ENCODE assay signal across 1 cellular context in the genomic region with DNA sequence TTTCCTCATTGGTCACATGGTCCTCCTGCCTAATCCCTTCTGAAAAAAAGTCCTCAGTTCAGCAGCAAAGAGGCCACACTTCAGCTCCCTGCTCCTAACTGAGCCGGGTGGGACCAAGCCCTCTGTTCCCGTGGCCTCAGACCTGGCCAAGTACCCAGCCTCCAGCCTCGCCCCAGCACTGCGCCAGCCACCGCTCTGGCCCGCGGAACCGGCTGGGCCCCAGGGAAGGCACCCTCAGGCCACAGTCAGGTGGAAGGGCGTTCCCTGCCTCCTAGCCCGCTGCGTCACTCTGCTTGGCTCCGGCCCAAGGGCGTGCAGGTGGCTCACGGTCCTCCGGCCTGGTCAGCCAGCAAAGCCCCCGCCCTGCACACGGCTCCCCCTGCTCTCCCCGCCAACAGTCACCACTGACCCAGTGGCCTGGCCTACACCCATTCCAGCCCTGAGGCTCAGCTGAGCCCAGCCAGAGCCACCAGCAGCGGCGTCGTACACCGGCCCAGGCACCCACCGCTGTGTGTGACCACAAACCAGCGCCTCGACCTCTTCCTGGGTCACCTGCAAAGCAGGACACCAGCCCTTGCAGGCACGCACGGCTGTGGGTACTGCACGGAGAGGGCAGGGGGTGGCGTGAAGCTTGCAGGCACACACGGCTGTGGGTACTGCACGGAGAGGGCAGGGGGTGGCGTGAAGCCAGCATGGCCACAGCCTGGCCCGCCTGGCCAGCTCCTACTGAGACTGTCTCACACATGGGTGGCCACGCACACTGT.
TF ChIP-seq lines count a peak whose summit lies in the region.

No MANE protein-coding gene starts in this region.

TF ChIP-seq in HCT116, 20 proteins besides CTCF, POLR2A, EP300 and RAD21:
- TF ChIP-seq FOSL1 (IDR thresholded peaks at IDR 0.05; ENCODE audit: low read depth) (no peak), CEBPB (IDR thresholded peaks at IDR 0.05; ENCODE audit: low read depth) (no peak), YY1 (IDR thresholded peaks at IDR 0.05; ENCODE audit: extremely low read depth, insufficient replicate concordance, low read depth, low read length) (no peak), POLR2AphosphoS5 (IDR thresholded peaks at IDR 0.05; ENCODE audit: low read depth, low read length) (peak; percentile 72), CBX3 (IDR thresholded peaks at IDR 0.05; ENCODE audit: low read depth) (no peak; the same call in 1 of the 2 replicates), JUND (IDR thresholded peaks at IDR 0.05) (no peak; the same call in 1 of the 2 replicates), SRF (IDR thresholded peaks at IDR 0.05; ENCODE audit: low read depth) (no peak), EGR1 (IDR thresholded peaks at IDR 0.05; ENCODE audit: low read depth) (no peak), ZFX (IDR thresholded peaks at IDR 0.05) (no peak), TCF7L2 (IDR thresholded peaks at IDR 0.05; ENCODE audit: borderline replicate concordance, extremely low read depth, insufficient read depth, insufficient read length) (no peak), SIN3A (IDR thresholded peaks at IDR 0.05; ENCODE audit: low read depth) (0 out of 2 replicates have a peak, but pooled peaks have one; percentile 51), EZH2 (IDR thresholded peaks at IDR 0.05) (no peak), ZNF274 (IDR thresholded peaks at IDR 0.05; ENCODE audit: low read depth, low read length) (no peak), ELF1 (IDR thresholded peaks at IDR 0.05; ENCODE audit: borderline replicate concordance, low read depth) (no peak), SP1 (IDR thresholded peaks at IDR 0.05; ENCODE audit: low read depth) (peak; percentile 90)
- TF ChIP-seq, protein P1, sequence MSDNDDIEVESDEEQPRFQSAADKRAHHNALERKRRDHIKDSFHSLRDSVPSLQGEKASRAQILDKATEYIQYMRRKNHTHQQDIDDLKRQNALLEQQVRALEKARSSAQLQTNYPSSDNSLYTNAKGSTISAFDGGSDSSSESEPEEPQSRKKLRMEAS (IDR thresholded peaks at IDR 0.05): peak; percentile 85
- TF ChIP-seq, protein P2, sequence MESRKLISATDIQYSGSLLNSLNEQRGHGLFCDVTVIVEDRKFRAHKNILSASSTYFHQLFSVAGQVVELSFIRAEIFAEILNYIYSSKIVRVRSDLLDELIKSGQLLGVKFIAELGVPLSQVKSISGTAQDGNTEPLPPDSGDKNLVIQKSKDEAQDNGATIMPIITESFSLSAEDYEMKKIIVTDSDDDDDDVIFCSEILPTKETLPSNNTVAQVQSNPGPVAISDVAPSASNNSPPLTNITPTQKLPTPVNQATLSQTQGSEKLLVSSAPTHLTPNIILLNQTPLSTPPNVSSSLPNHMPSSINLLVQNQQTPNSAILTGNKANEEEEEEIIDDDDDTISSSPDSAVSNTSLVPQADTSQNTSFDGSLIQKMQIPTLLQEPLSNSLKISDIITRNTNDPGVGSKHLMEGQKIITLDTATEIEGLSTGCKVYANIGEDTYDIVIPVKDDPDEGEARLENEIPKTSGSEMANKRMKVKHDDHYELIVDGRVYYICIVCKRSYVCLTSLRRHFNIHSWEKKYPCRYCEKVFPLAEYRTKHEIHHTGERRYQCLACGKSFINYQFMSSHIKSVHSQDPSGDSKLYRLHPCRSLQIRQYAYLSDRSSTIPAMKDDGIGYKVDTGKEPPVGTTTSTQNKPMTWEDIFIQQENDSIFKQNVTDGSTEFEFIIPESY (IDR thresholded peaks at IDR 0.05; ENCODE audit: extremely low read depth, insufficient replicate concordance, low read length): no peak
